ENCODE assay signal across 9 cellular contexts in genomic region chr19:54248016-54248601, GRCh38. TPM values are rescaled to one million over a fixed set of nuclear protein-coding genes. Genes with fewer than 3 reads are reported as not detected.
DNase-seq lines count a peak whose midpoint lies in the region; ATAC-seq lines count a peak whose summit lies in the region.
"Had no signal": no experiment of that assay in that cellular context is flagged by ENCODE, and none has a peak within 500 bp of the region (broad histone marks: within the 10 kb centered on the region; RNA-seq: fewer than 3 reads in every experiment).

No MANE protein-coding gene starts in this region.

- 56% methylated on average over 8 of the region's 8 CpGs for WGBS in right cardiac atrium

- no peaks in the 10 kb centered on the region for H3K9me3 ChIP-seq in right cardiac atrium (ENCODE audit: control insufficient read depth, low read length)
- H3K9me3 ChIP-seq: body of pancreas had no signal

- no peak overlapping the region for H3K4me3 ChIP-seq in right cardiac atrium (ENCODE audit: low read length)
- H3K4me3 ChIP-seq: body of pancreas had no signal

- intact Hi-C loops in right cardiac atrium (cut with DNase I), result no loop called here

- H3K4me1 ChIP-seq in right cardiac atrium (ENCODE audit: control insufficient read depth, insufficient read depth, low read length), result no peaks in the 10 kb centered on the region
- H3K4me1 ChIP-seq: body of pancreas had no signal

- DNase-seq in LHCN-M2 (ENCODE audit: low read depth) (peak; percentile 7), right cardiac atrium (peak in 1 of 3 donors; percentile 69), middle frontal gyrus (ENCODE audit: extremely low spot score, low spot score) (no peak), NCI-H2196 (lab: John Stamatoyannopoulos, UW; ENCODE audit: unreplicated experiment) (no peak)
- DNase-seq in activated CD4-positive, alpha-beta T cell treated with anti-CD3 and anti-CD28 coated beads, Interleukin-2, amount 50 U/mL, for 48 hours, result peak; percentile 57 to 68
- peak; percentile 45 to 72 for DNase-seq in stimulated activated CD8-positive, alpha-beta memory T cell treated with anti-CD3 and anti-CD28 coated beads, Interleukin-7, amount 100 ng/mL, for 48 hours (ENCODE audit: extremely low read depth in 1 of 2, low read depth in 1 of 2)
- DNase-seq: NCI-H2029 had no signal

- no peaks in the 10 kb centered on the region for H3K27me3 ChIP-seq in right cardiac atrium (ENCODE audit: control insufficient read depth, insufficient read depth)

- ATAC-seq in right cardiac atrium, result peak; percentile 79 to 80
- no peak for ATAC-seq in GM21390 (IDR thresholded peaks at IDR 0.05; ENCODE audit: unreplicated experiment)
- ATAC-seq: body of pancreas had no signal

- peak overlapping the region; percentile 18 for H3K27ac ChIP-seq in right cardiac atrium (ENCODE audit: low read length)

RNA-seq across cellular contexts. Expression of gene LILRA6, which starts 5.5 kb away (rescaled TPM):
- total RNA-seq in LHCN-M2 (2014; rRNA removed), result not detected in 2 replicates
- 0.02 TPM for polyA plus RNA-seq in LHCN-M2 (2012)
- 1 to 10 TPM; 1.9 to 3.9 (median 2.5) TPM for total RNA-seq in right cardiac atrium
- polyA plus RNA-seq in right cardiac atrium, result 1.00 TPM
- total RNA-seq: body of pancreas had no signal

RNA-seq across cellular contexts. Expression of gene LILRB5, which starts 9.0 kb away (rescaled TPM):
- total RNA-seq in LHCN-M2 (2014; rRNA removed), result not detected in 2 replicates
- not detected for polyA plus RNA-seq in LHCN-M2 (2012)
- 10 to 100 TPM; 10.1 to 18.6 (median 12.4) TPM for total RNA-seq in right cardiac atrium
- polyA plus RNA-seq in right cardiac atrium, result 6.0 TPM

RNA-seq across cellular contexts. Expression of gene LILRB3, which starts 25.3 kb away (rescaled TPM):
- not detected in 2 replicates for total RNA-seq in LHCN-M2 (2014; rRNA removed)
- polyA plus RNA-seq in LHCN-M2 (2012), result 0.29 TPM
- total RNA-seq in right cardiac atrium, result 1 to 10 TPM; 2.5 to 5.7 (median 4.9) TPM
- 0.95 TPM for polyA plus RNA-seq in right cardiac atrium

RNA-seq across cellular contexts. Expression of gene LILRB2, which starts 32.8 kb away (rescaled TPM):
- not detected in 2 replicates for total RNA-seq in LHCN-M2 (2014; rRNA removed)
- polyA plus RNA-seq in LHCN-M2 (2012), result not detected
- total RNA-seq in right cardiac atrium, result 1 to 10 TPM; 2.8 to 5.0 (median 4.8) TPM
- 1.9 TPM for polyA plus RNA-seq in right cardiac atrium

RNA-seq across cellular contexts. Expression of gene RPS9, which starts 47.5 kb away (rescaled TPM):
- 1,535 and 1,605 TPM in 2 replicates for total RNA-seq in LHCN-M2 (2014; rRNA removed)
- 2,454 TPM for polyA plus RNA-seq in LHCN-M2 (2012)
- total RNA-seq in right cardiac atrium, result 100 to 1,000 TPM; 704 to 879 (median 833) TPM
- 1,572 TPM for polyA plus RNA-seq in right cardiac atrium

Comparison
In these comparisons a context has a peak if more than half of its experiments do, and no peak if none do; other contexts are left out.
1. DNase-seq: peak in LHCN-M2 (single experiment), activated CD4-positive, alpha-beta T cell treated with anti-CD3 and anti-CD28 coated beads, Interleukin-2, amount 50 U/mL, for 48 hours (2 of 2) and stimulated activated CD8-positive, alpha-beta memory T cell treated with anti-CD3 and anti-CD28 coated beads, Interleukin-7, amount 100 ng/mL, for 48 hours (2 of 2); none in middle frontal gyrus (single experiment) and NCI-H2196 (single experiment).
2. RNA of gene LILRB5, which starts 9.0 kb away (total RNA-seq): 10.1 to 18.6 TPM in right cardiac atrium; not detected in LHCN-M2; every median in the first group is over 10 times any median in the second.